In genomic region chr1:23977854-23978191, GRCh38 we compare ENCODE assay signal across 10 cellular contexts. TPM values are rescaled to one million over a fixed set of nuclear protein-coding genes. Genes with fewer than 3 reads are reported as not detected.
A peak's percentile ranks its signal among the peaks of the same experiment; 100 is the strongest.
DNase-seq lines count a peak whose midpoint lies in the region; ATAC-seq, FAIRE-seq and TF ChIP-seq lines count a peak whose summit lies in the region.
"Had no signal": no experiment of that assay in that cellular context is flagged by ENCODE, and none has a peak within 500 bp of the region (broad histone marks: within the 10 kb centered on the region; RNA-seq: fewer than 3 reads in every experiment).

No MANE protein-coding gene starts in this region.

- peaks cover 7 to 17% of the 10 kb centered on the region in 2 donors for H3K4me1 ChIP-seq in kidney (ENCODE audit: control insufficient read depth in 1 of 2, insufficient read depth in 1 of 2, low read depth in 1 of 2, low read length in 2 of 2)
- peaks cover 5% of the 10 kb centered on the region in 2 donors for H3K4me1 ChIP-seq in aorta (ENCODE audit: control insufficient read depth in 1 of 2, insufficient read depth in 2 of 2, low read length in 2 of 2)

- H3K9me3 Mint-ChIP-seq in stimulated activated naive CD8-positive, alpha-beta T cell treated with anti-CD3 and anti-CD28 coated beads, Interleukin-15, Interleukin-2, amounts not matched to agents 100 ng/mL and 50 ng/mL, for 24 hours: no peaks in the 10 kb centered on the region
- no peaks in the 10 kb centered on the region for H3K9me3 Mint-ChIP-seq in activated T-helper 17 cell treated with anti-CD3 and anti-CD28 coated beads, Interleukin-2, amount 50 U/mL, for 72 hours

- H3K4me3 ChIP-seq in kidney (ENCODE audit: low read length in 2 of 2) (peak overlapping the region; percentile 12 to 88), aorta (ENCODE audit: low read length in 2 of 2) (peak overlapping the region; percentile 26 to 52)

- DNase-seq in stimulated activated naive CD8-positive, alpha-beta T cell treated with anti-CD3 and anti-CD28 coated beads, Interleukin-15, Interleukin-2, amounts not matched to agents 100 U/mL and 50 U/mL, for 24 hours: no peak
- DNase-seq in kidney (no peak), aorta (no peak), SKM-1 (lab: John Stamatoyannopoulos, UW; ENCODE audit: unreplicated experiment) (no peak)
- DNase-seq: central memory CD4-positive, alpha-beta T cell; KBM-7 had no signal

- H3K9me3 ChIP-seq in kidney (ENCODE audit: control insufficient read depth in 1 of 2, low read length in 2 of 2): no peaks in the 10 kb centered on the region
- H3K9me3 ChIP-seq in aorta (ENCODE audit: control insufficient read depth, low read length): no peaks in the 10 kb centered on the region

- peaks cover 64% of the 10 kb centered on the region for H3K36me3 Mint-ChIP-seq in stimulated activated naive CD8-positive, alpha-beta T cell treated with anti-CD3 and anti-CD28 coated beads, Interleukin-15, Interleukin-2, amounts not matched to agents 100 ng/mL and 50 ng/mL, for 24 hours (ENCODE audit: low read depth)
- peaks cover 78% of the 10 kb centered on the region for H3K36me3 Mint-ChIP-seq in activated T-helper 17 cell treated with anti-CD3 and anti-CD28 coated beads, Interleukin-2, amount 50 U/mL, for 72 hours (ENCODE audit: low read depth)

- H3K4me1 Mint-ChIP-seq in stimulated activated naive CD8-positive, alpha-beta T cell treated with anti-CD3 and anti-CD28 coated beads, Interleukin-15, Interleukin-2, amounts not matched to agents 100 ng/mL and 50 ng/mL, for 24 hours (ENCODE audit: low read depth): peaks cover 67% of the 10 kb centered on the region
- H3K4me1 Mint-ChIP-seq in activated T-helper 17 cell treated with anti-CD3 and anti-CD28 coated beads, Interleukin-2, amount 50 U/mL, for 72 hours: peaks cover 39% of the 10 kb centered on the region

- no peaks in the 10 kb centered on the region for H3K27me3 ChIP-seq in aorta (ENCODE audit: control insufficient read depth in 1 of 2, insufficient read depth in 2 of 2, low read length in 1 of 2)

- H3K36me3 ChIP-seq in kidney (ENCODE audit: control insufficient read depth in 1 of 2, insufficient read depth in 2 of 2, low read length in 2 of 2): peaks cover 0 to 6% of the 10 kb centered on the region in 2 donors
- no peaks in the 10 kb centered on the region for H3K36me3 ChIP-seq in aorta (ENCODE audit: control insufficient read depth in 1 of 2, insufficient read depth in 2 of 2, low read length in 1 of 2)

- H3K27ac ChIP-seq in kidney (ENCODE audit: low read depth in 2 of 2, low read length in 2 of 2) (no peak overlapping the region), aorta (ENCODE audit: low read depth in 1 of 2, low read length in 2 of 2) (no peak overlapping the region)

- WGBS in aorta, 2 donors: 34 to 36% methylated on average over 1 of the region's 1 CpG

- no peak for TF ChIP-seq CTCF in kidney (IDR thresholded peaks at IDR 0.05; ENCODE audit: borderline replicate concordance, extremely low read depth, insufficient read depth)

- intact Hi-C loops in kidney (cut with DNase I) (no loop called here), aorta (cut with DNase I) (no loop called here)

- H3K9ac ChIP-seq in kidney (ENCODE audit: low read length in 2 of 2): no peak overlapping the region

- H3K27ac Mint-ChIP-seq in stimulated activated naive CD8-positive, alpha-beta T cell treated with anti-CD3 and anti-CD28 coated beads, Interleukin-15, Interleukin-2, amounts not matched to agents 100 ng/mL and 50 ng/mL, for 24 hours: peak overlapping the region; percentile 84
- H3K27ac Mint-ChIP-seq in activated T-helper 17 cell treated with anti-CD3 and anti-CD28 coated beads, Interleukin-2, amount 50 U/mL, for 72 hours: peak overlapping the region; percentile 94

- no peak for ATAC-seq in stimulated activated naive CD8-positive, alpha-beta T cell treated with anti-CD3 and anti-CD28 coated beads, Interleukin-15, Interleukin-2, amounts not matched to agents 100 U/mL and 50 U/mL, for 24 hours
- no peak for ATAC-seq in activated T-helper 17 cell treated with anti-CD3 and anti-CD28 coated beads, Interleukin-2, amount 50 U/mL, for 72 hours (replicated peaks)
- ATAC-seq in aorta (ENCODE audit: low FRiP score): no peak
- no peak for ATAC-seq in HG02798 (IDR thresholded peaks at IDR 0.05; ENCODE audit: poor library complexity, unreplicated experiment)
- no peak for ATAC-seq in HG03439 (IDR thresholded peaks at IDR 0.05; ENCODE audit: unreplicated experiment)

- H3K4me3 Mint-ChIP-seq in stimulated activated naive CD8-positive, alpha-beta T cell treated with anti-CD3 and anti-CD28 coated beads, Interleukin-15, Interleukin-2, amounts not matched to agents 100 ng/mL and 50 ng/mL, for 24 hours: peak overlapping the region; percentile 100
- H3K4me3 Mint-ChIP-seq in activated T-helper 17 cell treated with anti-CD3 and anti-CD28 coated beads, Interleukin-2, amount 50 U/mL, for 72 hours: peak overlapping the region; percentile 96

- H3K27me3 Mint-ChIP-seq in stimulated activated naive CD8-positive, alpha-beta T cell treated with anti-CD3 and anti-CD28 coated beads, Interleukin-15, Interleukin-2, amounts not matched to agents 100 ng/mL and 50 ng/mL, for 24 hours: no peaks in the 10 kb centered on the region
- H3K27me3 Mint-ChIP-seq in activated T-helper 17 cell treated with anti-CD3 and anti-CD28 coated beads, Interleukin-2, amount 50 U/mL, for 72 hours: no peaks in the 10 kb centered on the region

- no peak for FAIRE-seq in kidney (lab: Jason Lieb, UNC)

RNA-seq across cellular contexts. Expression of gene SRSF10, which starts 2.3 kb away (rescaled TPM):
- 100 to 1,000 TPM; 168 to 199 TPM for total RNA-seq in activated T-helper 17 cell treated with anti-CD3 and anti-CD28 coated beads, Interleukin-2, amount 50 U/mL, for 72 hours
- total RNA-seq in kidney (96.2 TPM), aorta (10 to 100 TPM; 91.1 to 98.4 TPM)
- polyA plus RNA-seq in kidney (ENCODE audit: insufficient read depth, low read depth, low replicate concordance) (48.5 TPM), aorta (100 to 1,000 TPM in 1 of 2 donors, 10 to 100 TPM in 1; 50.1 to 114 TPM)

RNA-seq across cellular contexts. Expression of gene PNRC2, which starts 18.2 kb away (rescaled TPM):
- total RNA-seq in activated T-helper 17 cell treated with anti-CD3 and anti-CD28 coated beads, Interleukin-2, amount 50 U/mL, for 72 hours: 100 to 1,000 TPM; 112 to 125 TPM
- total RNA-seq in kidney (107 TPM), aorta (10 to 100 TPM; 93.5 to 94.7 TPM)
- polyA plus RNA-seq in kidney (ENCODE audit: insufficient read depth, low read depth, low replicate concordance) (86.3 TPM), aorta (100 to 1,000 TPM in 1 of 2 donors, 10 to 100 TPM in 1; 75.3 to 141 TPM)
